1 cellular context compared by ENCODE assay signal in genomic region chr17:81921996-81922565, GRCh38.
TF ChIP-seq lines count a peak whose summit lies in the region.

No MANE protein-coding gene starts in this region.

TF ChIP-seq in IMR-90, 13 proteins besides CTCF, POLR2A, EP300 and RAD21:
- TF ChIP-seq USF2 (IDR thresholded peaks at IDR 0.05; ENCODE audit: low read depth, low read length) (no peak), RFX5 (IDR thresholded peaks at IDR 0.05; ENCODE audit: low read depth, low read length) (no peak), NFE2L2 (IDR thresholded peaks at IDR 0.05; ENCODE audit: low read depth, low read length) (no peak), CHD1 (IDR thresholded peaks at IDR 0.05; ENCODE audit: low read depth, low read length) (no peak), CEBPB (IDR thresholded peaks at IDR 0.05; ENCODE audit: low read depth, low read length) (no peak), MAFK (IDR thresholded peaks at IDR 0.05; ENCODE audit: low read depth, low read length) (no peak), RCOR1 (IDR thresholded peaks at IDR 0.05; ENCODE audit: insufficient replicate concordance, low read length) (no peak), ELK1 (IDR thresholded peaks at IDR 0.05; ENCODE audit: borderline replicate concordance, low read depth, low read length) (no peak), FOS (IDR thresholded peaks at IDR 0.05; ENCODE audit: low read depth, low read length) (no peak), MAZ (IDR thresholded peaks at IDR 0.05; ENCODE audit: borderline replicate concordance, low read depth, low read length) (no peak)
